1 cellular context compared by ENCODE assay signal in genomic region chr1:234973426-234974250, GRCh38.
TF ChIP-seq lines count a peak whose summit lies in the region.

No MANE protein-coding gene starts in this region.

TF ChIP-seq in HepG2, 621 proteins besides CTCF, POLR2A, EP300 and RAD21 (continued from another document and continues in another):
- TF ChIP-seq ZFP91 (CRISPR knock-in tag; IDR thresholded peaks at IDR 0.05; ENCODE audit: borderline replicate concordance) (0 out of 2 replicates have a peak, but pooled peaks have one; percentile 14), CREM (IDR thresholded peaks at IDR 0.05) (no peak), CREM (CRISPR knock-in tag; IDR thresholded peaks at IDR 0.05) (no peak), ZNF782 (CRISPR knock-in tag; IDR thresholded peaks at IDR 0.05; ENCODE audit: borderline replicate concordance) (no peak), ZNF280B (CRISPR knock-in tag; IDR thresholded peaks at IDR 0.05; ENCODE audit: borderline replicate concordance) (no peak), ZNF367 (CRISPR knock-in tag; IDR thresholded peaks at IDR 0.05; ENCODE audit: borderline replicate concordance) (no peak), ZNF687 (CRISPR knock-in tag; IDR thresholded peaks at IDR 0.05) (peak; percentile 81), ZNF432 (CRISPR knock-in tag; IDR thresholded peaks at IDR 0.05; ENCODE audit: borderline replicate concordance) (no peak), HMG20A (CRISPR knock-in tag; IDR thresholded peaks at IDR 0.05; ENCODE audit: borderline replicate concordance) (no peak), BATF2 (CRISPR knock-in tag; IDR thresholded peaks at IDR 0.05) (no peak), JUND (CRISPR knock-in tag; IDR thresholded peaks at IDR 0.05) (no peak), ZBTB34 (CRISPR knock-in tag; IDR thresholded peaks at IDR 0.05) (no peak), CBFB (CRISPR knock-in tag; IDR thresholded peaks at IDR 0.05) (no peak), RFX3 (CRISPR knock-in tag; IDR thresholded peaks at IDR 0.05) (no peak), NR2F6 (IDR thresholded peaks at IDR 0.05) (no peak), NR2F6 (CRISPR knock-in tag; IDR thresholded peaks at IDR 0.05) (peak; percentile 49; the same call in 1 of the 2 replicates), ZNF839 (CRISPR knock-in tag; IDR thresholded peaks at IDR 0.05; ENCODE audit: borderline replicate concordance) (no peak), JARID2 (CRISPR knock-in tag; IDR thresholded peaks at IDR 0.05; ENCODE audit: insufficient replicate concordance) (no peak), ZNF264 (CRISPR knock-in tag; IDR thresholded peaks at IDR 0.05) (no peak), ZBTB49 (CRISPR knock-in tag; IDR thresholded peaks at IDR 0.05; ENCODE audit: borderline replicate concordance) (no peak), LRRFIP1 (CRISPR knock-in tag; conservative IDR thresholded peaks at IDR 0.05) (no peak), ETS1 (CRISPR knock-in tag; IDR thresholded peaks at IDR 0.05) (no peak), ZBTB2 (CRISPR knock-in tag; IDR thresholded peaks at IDR 0.05; ENCODE audit: low read depth) (no peak), NFKBIZ (CRISPR knock-in tag; IDR thresholded peaks at IDR 0.05) (no peak), PRPF4 (IDR thresholded peaks at IDR 0.05; ENCODE audit: low read depth, low read length, poor library complexity, severe bottlenecking) (no peak), ZMYM4 (CRISPR knock-in tag; IDR thresholded peaks at IDR 0.05) (no peak), ZNF501 (CRISPR knock-in tag; IDR thresholded peaks at IDR 0.05) (no peak), MLLT10 (CRISPR knock-in tag; IDR thresholded peaks at IDR 0.05) (no peak), TERF1 (CRISPR knock-in tag; IDR thresholded peaks at IDR 0.05) (no peak), TCF12 (IDR thresholded peaks at IDR 0.05) (no peak), TCF12 (CRISPR knock-in tag; IDR thresholded peaks at IDR 0.05) (no peak), ZNF441 (CRISPR knock-in tag; IDR thresholded peaks at IDR 0.05; ENCODE audit: borderline replicate concordance) (no peak), ZFP36L2 (CRISPR knock-in tag; IDR thresholded peaks at IDR 0.05) (no peak), YEATS2 (CRISPR knock-in tag; IDR thresholded peaks at IDR 0.05; ENCODE audit: borderline replicate concordance) (peak; percentile 37; the same call in 1 of the 2 replicates), ZNF468 (CRISPR knock-in tag; IDR thresholded peaks at IDR 0.05) (no peak), TFE3 (CRISPR knock-in tag; IDR thresholded peaks at IDR 0.05) (no peak; the same call in 1 of the 2 replicates), ZNF275 (CRISPR knock-in tag; IDR thresholded peaks at IDR 0.05; ENCODE audit: borderline replicate concordance) (no peak), FOSL1 (CRISPR knock-in tag; IDR thresholded peaks at IDR 0.05; ENCODE audit: borderline replicate concordance) (no peak)
